ENCODE assay signal across 9 cellular contexts in genomic region chr1:241998950-241999495, GRCh38. TPM values are rescaled to one million over a fixed set of nuclear protein-coding genes. Genes with fewer than 3 reads are reported as not detected.
DNase-seq lines count a peak whose midpoint lies in the region; ATAC-seq, FAIRE-seq and TF ChIP-seq lines count a peak whose summit lies in the region.
"Had no signal": no experiment of that assay in that cellular context is flagged by ENCODE, and none has a peak within 500 bp of the region (broad histone marks: within the 10 kb centered on the region; RNA-seq: fewer than 3 reads in every experiment).

Gene MAP1LC3C, minus strand, starts transcription at chr1:241999098. Its CDS starts 90 bp downstream, at chr1:241999008.

- H3K4me3 ChIP-seq in heart left ventricle, result peak within 1 kb of the TSS in 10 of 12 donors; percentile 7 to 53 (median 35)
- peak within 1 kb of the TSS; percentile 61 for H3K4me3 ChIP-seq in coronary artery
- no peak within 1 kb of the TSS for H3K4me3 ChIP-seq in mucosa of stomach (ENCODE audit: low read length)
- H3K4me3 ChIP-seq in lower leg skin (ENCODE audit: low read depth, poor library complexity, severe bottlenecking), result no peak within 1 kb of the TSS

- FAIRE-seq in frontal cortex (lab: Jason Lieb, UNC), result no peak

- ATAC-seq in heart left ventricle, result peak in 3 of 4 donors; percentile 32 to 56 (median 51)
- ATAC-seq in GM21723 (IDR thresholded peaks at IDR 0.05; ENCODE audit: unreplicated experiment), result no peak

- 42 to 51% (median 47%) methylated on average over 6 of the region's 6 CpGs for WGBS in heart left ventricle, 4 donors
- 47 to 54% methylated on average over 6 of the region's 6 CpGs for WGBS in lower leg skin, 2 donors

- DNase-seq in heart left ventricle (no peak), cardiac septum (ENCODE audit: low spot score) (no peak), coronary artery (ENCODE audit: low spot score) (no peak), frontal cortex (ENCODE audit: low spot score in 2 of 2) (no peak), lower leg skin (ENCODE audit: low spot score in 2 of 2) (no peak), ecto neural progenitor cell (ENCODE audit: low spot score) (no peak)

- H3K27me3 ChIP-seq in heart left ventricle (no peaks in the 10 kb centered on the region), mucosa of stomach (ENCODE audit: control insufficient read depth, insufficient read depth, low read length) (peaks cover 3% of the 10 kb centered on the region)

- peak within 1 kb of the TSS; percentile 39 for H3K9ac ChIP-seq in mucosa of stomach (ENCODE audit: low read length)

- no peak for TF ChIP-seq CTCF in heart left ventricle (IDR thresholded peaks at IDR 0.05)
- TF ChIP-seq CTCF in coronary artery (IDR thresholded peaks at IDR 0.05), result no peak
- TF ChIP-seq CTCF in lower leg skin (IDR thresholded peaks at IDR 0.05), result no peak

- H3K27ac ChIP-seq in heart left ventricle (peak within 1 kb of the TSS in 6 of 12 donors; percentile 17 to 54 (median 46)), coronary artery (peak within 1 kb of the TSS in 1 of 2 donors; percentile 38)

- no peak for TF ChIP-seq POLR2A in heart left ventricle (IDR thresholded peaks at IDR 0.05)
- TF ChIP-seq POLR2A in lower leg skin (IDR thresholded peaks at IDR 0.05), result no peak

- intact Hi-C loops in heart left ventricle (cut with DNase I) (loop anchor here in 9 of 10 donors (5.0 to 10.0 kb wide), 6 partner anchors 102 to 464 kb away; partner anchors contain the start of gene KMO (in 2 of the 9)), cardiac septum (cut with DNase I) (loop anchor here (5.0 to 10.0 kb wide), 3 partner anchors 102 to 464 kb away; partner anchors contain the start of gene KMO), lower leg skin (cut with DNase I; ENCODE audit: low total_unique reads) (no loop called here)

- peaks cover 0 to 10% (median 0%) of the 10 kb centered on the region in 12 donors for H3K4me1 ChIP-seq in heart left ventricle
- H3K4me1 ChIP-seq in mucosa of stomach (ENCODE audit: control insufficient read depth, insufficient read depth, low read length), result peaks cover 9% of the 10 kb centered on the region

- H3K36me3 ChIP-seq in heart left ventricle, result no peaks in the 10 kb centered on the region
- H3K36me3 ChIP-seq in mucosa of stomach (ENCODE audit: control insufficient read depth, insufficient read depth, low read length), result no peaks in the 10 kb centered on the region

- H3K9me3 ChIP-seq in heart left ventricle, result no peaks in the 10 kb centered on the region
- no peaks in the 10 kb centered on the region for H3K9me3 ChIP-seq in mucosa of stomach (ENCODE audit: control insufficient read depth, low read length)

RNA-seq across cellular contexts. Expression of gene MAP1LC3C, which starts in this region (rescaled TPM):
- total RNA-seq in heart left ventricle, result 1 to 10 TPM in 1 of 9 donors, under 1 TPM in 3, not detected in 5; 0.46 to 1.2 (median 0.69) TPM
- under 1 TPM in 1 of 2 donors, not detected in 1; 0.82 TPM for polyA plus RNA-seq in heart left ventricle
- total RNA-seq in cardiac septum, result 0.32 TPM
- 0.82 TPM for total RNA-seq in frontal cortex
- total RNA-seq in lower leg skin, result 1 to 10 TPM; 2.7 to 7.4 (median 5.0) TPM
- total RNA-seq: Daoy had no signal

Comparison
In these comparisons a context has a peak if more than half of its experiments do, and no peak if none do; other contexts are left out.
1. H3K4me3 ChIP-seq: peak in heart left ventricle (10 of 12) and coronary artery (single experiment); none in mucosa of stomach (single experiment) and lower leg skin (single experiment).